Comparison of ENCODE assay signal across 12 cellular contexts in the genomic region with DNA sequence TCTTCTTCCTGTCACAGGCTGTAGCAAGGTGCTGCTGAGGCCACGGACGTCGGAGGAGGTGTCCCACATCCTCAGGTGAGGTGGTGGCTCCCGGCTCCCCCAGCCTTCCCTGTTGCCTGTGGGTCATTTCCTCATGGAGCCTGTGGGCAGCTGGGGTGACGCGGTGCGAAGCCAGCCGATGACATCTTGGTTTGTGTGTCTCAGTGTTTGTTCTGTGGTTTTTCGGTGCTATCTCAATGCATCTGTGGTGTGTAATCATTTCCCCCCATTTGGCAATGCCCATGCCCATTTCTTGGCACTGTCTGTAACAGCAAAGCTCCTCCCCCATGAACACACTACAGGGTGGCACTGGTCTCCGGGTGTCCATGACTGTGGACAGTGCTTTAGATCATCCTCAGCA. TPM values are rescaled to one million over a fixed set of nuclear protein-coding genes. Genes with fewer than 3 reads are reported as not detected.
DNase-seq lines count a peak whose midpoint lies in the region; ATAC-seq, FAIRE-seq and TF ChIP-seq lines count a peak whose summit lies in the region.
"Had no signal": no experiment of that assay in that cellular context is flagged by ENCODE, and none has a peak within 500 bp of the region (broad histone marks: within the 10 kb centered on the region; RNA-seq: fewer than 3 reads in every experiment).

No MANE protein-coding gene starts in this region.

- TF ChIP-seq POLR2A in NB4 (IDR thresholded peaks at IDR 0.05; ENCODE audit: extremely low read depth, insufficient read length), result no peak
- TF ChIP-seq POLR2A in HepG2 (IDR thresholded peaks at IDR 0.05; ENCODE audit: insufficient read depth in 1 of 2, low read depth in 2 of 2, low read length in 2 of 2), result no peak

- no peak for FAIRE-seq in HepG2 (lab: Jason Lieb, UNC)

- TF ChIP-seq CTCF in NB4 (IDR thresholded peaks at IDR 0.05; ENCODE audit: low read depth, low read length) (no peak), HepG2 (CRISPR knock-in tag; IDR thresholded peaks at IDR 0.05) (no peak)

- H3K4me1 ChIP-seq in HepG2 (ENCODE audit: insufficient read depth, low read length) (peaks cover 38% of the 10 kb centered on the region), Karpas-422 (ENCODE audit: low read length) (peaks cover 3% of the 10 kb centered on the region)

- H3K4me3 ChIP-seq in NB4 (ENCODE audit: low read depth, low read length) (no peak overlapping the region), HepG2 (replicated peaks in 1 of 3; ENCODE audit: insufficient read depth in 1 of 3, low read depth in 2 of 3, low read length in 3 of 3) (no peak overlapping the region), Karpas-422 (ENCODE audit: low read length) (no peak overlapping the region)
- H3K4me3 ChIP-seq: coronary artery, upper lobe of left lung had no signal

- no peaks in the 10 kb centered on the region for H3K9me2 ChIP-seq in Karpas-422 (replicated peaks; ENCODE audit: insufficient read depth, low read length)

- intact Hi-C loops in HepG2 (cut with micrococcal nuclease; ENCODE audit: unreplicated experiment), result no loop called here
- intact Hi-C loops in left colon (cut with DNase I, micrococcal nuclease), result no loop called here

- H3K9ac ChIP-seq in HepG2 (ENCODE audit: insufficient read depth, low read depth, low read length), result no peak overlapping the region
- no peak overlapping the region for H3K9ac ChIP-seq in Karpas-422 (ENCODE audit: low read length)

- in situ Hi-C loops in HepG2 (cut with HindIII; ENCODE audit: extremely low pct_ligation_motif_present, low pct_unique_long_range_greater_than_20kb), result no loop called here

- H3K36me3 ChIP-seq in HepG2 (replicated peaks in 1 of 2; ENCODE audit: control insufficient read depth in 1 of 2, insufficient read depth in 2 of 2, low read length in 2 of 2), result peaks cover 10 to 25% of the 10 kb centered on the region in 2 experiments; a peak in 4 of 5 replicates
- H3K36me3 ChIP-seq in Karpas-422 (ENCODE audit: insufficient read depth, low read length), result peaks cover 17% of the 10 kb centered on the region

- H2AFZ ChIP-seq in HepG2 (ENCODE audit: low read length) (no peak overlapping the region), Karpas-422 (ENCODE audit: low read length) (no peak overlapping the region)

- DNase-seq in COLO668 (lab: John Stamatoyannopoulos, UW; ENCODE audit: unreplicated experiment) (peak; percentile 31), NB4 (ENCODE audit: low read depth) (peak; percentile 67), activated T-cell treated with anti-CD3 and anti-CD28 coated beads for 48 hours (ENCODE audit: low read depth) (peak; percentile 39), HepG2 (ENCODE audit: low spot score) (no peak), left colon (no peak), NCI-H2107 treated with DMSO at 0.1 percent for 48 hours (lab: John Stamatoyannopoulos, UW; ENCODE audit: unreplicated experiment) (no peak), anterior cingulate cortex (lab: John Stamatoyannopoulos, UW) (no peak), Karpas-422 (no peak)
- DNase-seq: DMS53, hypothalamus had no signal

- H3K79me2 ChIP-seq in HepG2 (ENCODE audit: insufficient read depth, low read length) (no peaks in the 10 kb centered on the region), Karpas-422 (ENCODE audit: low read length) (peaks cover 45% of the 10 kb centered on the region)

- no peaks in the 10 kb centered on the region for H3K9me3 ChIP-seq in HepG2 (ENCODE audit: low read length)
- no peaks in the 10 kb centered on the region for H3K9me3 ChIP-seq in Karpas-422 (ENCODE audit: low read length)
- H3K9me3 ChIP-seq: upper lobe of left lung had no signal

- 90% methylated on average over 9 of the region's 10 CpGs for WGBS in HepG2 (ENCODE audit: low lambda C conversion rate)

- CTCF ChIA-PET in HepG2 (lab: Yijun Ruan, JAX; ENCODE audit: low intra/inter-chr PET ratio, low total read pairs), result no interaction called here

- no TSS peak for BruUV-seq in HepG2 (replicated peaks; lab: Mats Ljungman, UMichigan)

- TF ChIP-seq EP300 in HepG2 (IDR thresholded peaks at IDR 0.05; ENCODE audit: low read depth in 2 of 2, low read length in 2 of 2) (no peak), HepG2 (CRISPR knock-in tag; IDR thresholded peaks at IDR 0.05; ENCODE audit: borderline replicate concordance) (no peak)

- ATAC-seq in HepG2, result no peak
- ATAC-seq in left colon, result no peak

- H3K27ac ChIP-seq in HepG2 (ENCODE audit: extremely low read length, insufficient read depth, low read length) (no peak overlapping the region), Karpas-422 (ENCODE audit: low read length) (no peak overlapping the region)
- H3K27ac ChIP-seq: coronary artery, upper lobe of left lung had no signal

- POLR2A ChIA-PET in HepG2 (lab: Yijun Ruan, JAX), result interaction anchor here (1.2 to 2.2 kb wide), 4 partner anchors 23 to 39 kb away, joined by 3 to 20 read pairs (median 6); partner anchors contain the start of gene ING5

- H3K27me3 ChIP-seq in HepG2 (ENCODE audit: control insufficient read depth in 1 of 2, insufficient read depth in 2 of 2, low read length in 2 of 2), result no peaks in the 10 kb centered on the region; a peak in 1 of 5 replicates
- no peaks in the 10 kb centered on the region for H3K27me3 ChIP-seq in Karpas-422 (ENCODE audit: low read length)
- H3K27me3 ChIP-seq: upper lobe of left lung had no signal

- H3K4me2 ChIP-seq in HepG2 (ENCODE audit: low read depth, low read length) (no peak overlapping the region), Karpas-422 (ENCODE audit: low read depth, low read length, poor library complexity, severe bottlenecking) (no peak overlapping the region)

- no peaks in the 10 kb centered on the region for H4K20me1 ChIP-seq in HepG2 (ENCODE audit: insufficient read depth, low read length)
- no peaks in the 10 kb centered on the region for H4K20me1 ChIP-seq in Karpas-422 (ENCODE audit: insufficient read depth, low read depth, low read length)

- TF ChIP-seq RAD21 in HepG2 (CRISPR knock-in tag; IDR thresholded peaks at IDR 0.05), result no peak

RNA-seq across cellular contexts. Expression of gene D2HGDH, which starts 6.6 kb away (rescaled TPM):
- 10.2 and 20.3 TPM in 2 replicates for total RNA-seq in HepG2 (2016; rRNA removed; fragmentation: Illumina TruSeq; extraction: Trizol)
- total RNA-seq in HepG2 (2016; cell fraction: cytosol; rRNA removed; fragmentation: Illumina TruSeq; extraction: Trizol; ENCODE audit: low read depth), result 5.4 and 6.4 TPM in 2 replicates
- 9.1 and 22.3 TPM in 2 replicates for total RNA-seq in HepG2 (2016; cell fraction: insoluble cytoplasmic fraction; rRNA removed; fragmentation: Illumina TruSeq; extraction: Trizol)
- 6.5 and 7.3 TPM in 2 replicates for total RNA-seq in HepG2 (2016; cell fraction: membrane; rRNA removed; fragmentation: Illumina TruSeq; extraction: Trizol)
- 18.0 and 21.4 TPM in 2 replicates for total RNA-seq in HepG2 (2016; cell fraction: nucleus; rRNA removed; fragmentation: Illumina TruSeq; extraction: Trizol)
- 19.2 and 20.5 TPM in 2 replicates for polyA plus RNA-seq in HepG2 (2011; rRNA removed)
- polyA plus RNA-seq in HepG2 (2011; cell fraction: cytosol; rRNA removed), result 6.4 and 12.2 TPM in 2 replicates
- polyA plus RNA-seq in HepG2 (2011; cell fraction: nucleus; rRNA removed), result 166 and 260 TPM in 2 replicates
- 16.1 and 26.4 TPM in 2 replicates for polyA plus RNA-seq in HepG2 (2012)
- polyA plus RNA-seq in HepG2 (2016; cell fraction: cytosol; fragmentation: Illumina TruSeq; extraction: Trizol; ENCODE audit: low read depth), result 1.4 and 1.5 TPM in 2 replicates
- 7.6 and 10.2 TPM in 2 replicates for polyA plus RNA-seq in HepG2 (2016; cell fraction: insoluble cytoplasmic fraction; fragmentation: Illumina TruSeq; extraction: Trizol; ENCODE audit: low read depth)
- 3.0 and 3.4 TPM in 2 replicates for polyA plus RNA-seq in HepG2 (2016; cell fraction: membrane; fragmentation: Illumina TruSeq; extraction: Trizol; ENCODE audit: low read depth)
- polyA plus RNA-seq in HepG2 (2016; cell fraction: nucleus; fragmentation: Illumina TruSeq; extraction: Trizol; ENCODE audit: insufficient read depth, low read depth), result 52.5 and 55.5 TPM in 2 replicates
- 12.2 and 16.0 TPM in 2 replicates for polyA minus RNA-seq in HepG2 (2011; rRNA and poly(A)+ RNA removed; ENCODE audit: low replicate concordance)
- 6.7 and 8.6 TPM in 2 replicates for polyA minus RNA-seq in HepG2 (2011; cell fraction: cytosol; rRNA and poly(A)+ RNA removed)
- polyA minus RNA-seq in HepG2 (2011; cell fraction: nucleus; rRNA and poly(A)+ RNA removed), result 21.5 and 26.5 TPM in 2 replicates
- 10 to 100 TPM; 72.8 to 75.3 TPM for total RNA-seq in left colon
- 21.2 and 35.9 TPM in 2 replicates for total RNA-seq in Karpas-422 (2014; rRNA removed; shearing (Covaris generic); ENCODE audit: low replicate concordance)

RNA-seq across cellular contexts. Expression of gene GAL3ST2, which starts 35.6 kb away (rescaled TPM):
- total RNA-seq in HepG2 (2016; rRNA removed; fragmentation: Illumina TruSeq; extraction: Trizol) (0.20 and 0.72 TPM in 2 replicates), left colon (10 to 100 TPM; 50.8 to 69.8 TPM)
- 0.30 TPM in 1 of 2 replicates, not detected in the other for total RNA-seq in HepG2 (2016; cell fraction: cytosol; rRNA removed; fragmentation: Illumina TruSeq; extraction: Trizol; ENCODE audit: low read depth)
- total RNA-seq in HepG2 (2016; cell fraction: insoluble cytoplasmic fraction; rRNA removed; fragmentation: Illumina TruSeq; extraction: Trizol), result 0.32 and 0.36 TPM in 2 replicates
- total RNA-seq in HepG2 (2016; cell fraction: membrane; rRNA removed; fragmentation: Illumina TruSeq; extraction: Trizol), result 0.34 and 0.52 TPM in 2 replicates
- 0.72 and 0.75 TPM in 2 replicates for total RNA-seq in HepG2 (2016; cell fraction: nucleus; rRNA removed; fragmentation: Illumina TruSeq; extraction: Trizol)
- polyA plus RNA-seq in HepG2 (2011; rRNA removed), result 0.17 and 0.30 TPM in 2 replicates
- 0.14 and 0.27 TPM in 2 replicates for polyA plus RNA-seq in HepG2 (2011; cell fraction: cytosol; rRNA removed)
- 4.0 and 5.9 TPM in 2 replicates for polyA plus RNA-seq in HepG2 (2011; cell fraction: nucleus; rRNA removed)
- polyA plus RNA-seq in HepG2 (2012), result 0.87 and 1.1 TPM in 2 replicates
- 0.07 TPM in 1 of 2 replicates, not detected in the other for polyA plus RNA-seq in HepG2 (2016; cell fraction: cytosol; fragmentation: Illumina TruSeq; extraction: Trizol; ENCODE audit: low read depth)
- 0.29 and 0.79 TPM in 2 replicates for polyA plus RNA-seq in HepG2 (2016; cell fraction: insoluble cytoplasmic fraction; fragmentation: Illumina TruSeq; extraction: Trizol; ENCODE audit: low read depth)
- polyA plus RNA-seq in HepG2 (2016; cell fraction: membrane; fragmentation: Illumina TruSeq; extraction: Trizol; ENCODE audit: low read depth), result 0.31 and 0.40 TPM in 2 replicates
- polyA plus RNA-seq in HepG2 (2016; cell fraction: nucleus; fragmentation: Illumina TruSeq; extraction: Trizol; ENCODE audit: insufficient read depth, low read depth), result 2.5 and 3.4 TPM in 2 replicates
- 2.6 TPM in 1 of 2 replicates, not detected in the other for polyA minus RNA-seq in HepG2 (2011; rRNA and poly(A)+ RNA removed; ENCODE audit: low replicate concordance)
- polyA minus RNA-seq in HepG2 (2011; cell fraction: cytosol; rRNA and poly(A)+ RNA removed), result 1.1 and 1.4 TPM in 2 replicates
- 1.9 and 2.1 TPM in 2 replicates for polyA minus RNA-seq in HepG2 (2011; cell fraction: nucleus; rRNA and poly(A)+ RNA removed)
- total RNA-seq in Karpas-422 (2014; rRNA removed; shearing (Covaris generic); ENCODE audit: low replicate concordance), result not detected in 2 replicates

RNA-seq across cellular contexts. Expression of gene ING5, which starts 39.2 kb away (rescaled TPM):
- total RNA-seq in HepG2 (2016; rRNA removed; fragmentation: Illumina TruSeq; extraction: Trizol) (56.7 and 61.9 TPM in 2 replicates), left colon (10 to 100 TPM; 26.7 to 27.6 TPM)
- 33.4 and 40.8 TPM in 2 replicates for total RNA-seq in HepG2 (2016; cell fraction: cytosol; rRNA removed; fragmentation: Illumina TruSeq; extraction: Trizol; ENCODE audit: low read depth)
- 56.8 and 63.9 TPM in 2 replicates for total RNA-seq in HepG2 (2016; cell fraction: insoluble cytoplasmic fraction; rRNA removed; fragmentation: Illumina TruSeq; extraction: Trizol)
- total RNA-seq in HepG2 (2016; cell fraction: membrane; rRNA removed; fragmentation: Illumina TruSeq; extraction: Trizol), result 47.0 and 50.8 TPM in 2 replicates
- total RNA-seq in HepG2 (2016; cell fraction: nucleus; rRNA removed; fragmentation: Illumina TruSeq; extraction: Trizol), result 51.6 and 62.1 TPM in 2 replicates
- 71.9 and 86.9 TPM in 2 replicates for polyA plus RNA-seq in HepG2 (2011; rRNA removed)
- polyA plus RNA-seq in HepG2 (2011; cell fraction: cytosol; rRNA removed), result 79.8 and 81.8 TPM in 2 replicates
- polyA plus RNA-seq in HepG2 (2011; cell fraction: nucleus; rRNA removed), result 137 and 149 TPM in 2 replicates
- 47.2 and 55.2 TPM in 2 replicates for polyA plus RNA-seq in HepG2 (2012)
- polyA plus RNA-seq in HepG2 (2016; cell fraction: cytosol; fragmentation: Illumina TruSeq; extraction: Trizol; ENCODE audit: low read depth), result 25.6 and 28.6 TPM in 2 replicates
- polyA plus RNA-seq in HepG2 (2016; cell fraction: insoluble cytoplasmic fraction; fragmentation: Illumina TruSeq; extraction: Trizol; ENCODE audit: low read depth), result 56.0 and 56.2 TPM in 2 replicates
- polyA plus RNA-seq in HepG2 (2016; cell fraction: membrane; fragmentation: Illumina TruSeq; extraction: Trizol; ENCODE audit: low read depth), result 51.0 and 51.1 TPM in 2 replicates
- polyA plus RNA-seq in HepG2 (2016; cell fraction: nucleus; fragmentation: Illumina TruSeq; extraction: Trizol; ENCODE audit: insufficient read depth, low read depth), result 128 and 130 TPM in 2 replicates
- polyA minus RNA-seq in HepG2 (2011; rRNA and poly(A)+ RNA removed; ENCODE audit: low replicate concordance), result 31.8 and 64.1 TPM in 2 replicates
- 18.9 and 34.5 TPM in 2 replicates for polyA minus RNA-seq in HepG2 (2011; cell fraction: cytosol; rRNA and poly(A)+ RNA removed)
- polyA minus RNA-seq in HepG2 (2011; cell fraction: nucleus; rRNA and poly(A)+ RNA removed), result 55.4 and 70.4 TPM in 2 replicates
- 34.4 and 46.8 TPM in 2 replicates for total RNA-seq in Karpas-422 (2014; rRNA removed; shearing (Covaris generic); ENCODE audit: low replicate concordance)

RNA-seq across cellular contexts. Expression of gene DTYMK, which starts 54.4 kb away (rescaled TPM):
- total RNA-seq in HepG2 (2016; rRNA removed; fragmentation: Illumina TruSeq; extraction: Trizol) (124 and 134 TPM in 2 replicates), left colon (10 to 100 TPM; 13.4 to 23.7 TPM)
- total RNA-seq in HepG2 (2016; cell fraction: cytosol; rRNA removed; fragmentation: Illumina TruSeq; extraction: Trizol; ENCODE audit: low read depth), result 63.0 and 77.3 TPM in 2 replicates
- total RNA-seq in HepG2 (2016; cell fraction: insoluble cytoplasmic fraction; rRNA removed; fragmentation: Illumina TruSeq; extraction: Trizol), result 125 and 130 TPM in 2 replicates
- 99.9 and 116 TPM in 2 replicates for total RNA-seq in HepG2 (2016; cell fraction: membrane; rRNA removed; fragmentation: Illumina TruSeq; extraction: Trizol)
- total RNA-seq in HepG2 (2016; cell fraction: nucleus; rRNA removed; fragmentation: Illumina TruSeq; extraction: Trizol), result 56.0 and 67.3 TPM in 2 replicates
- polyA plus RNA-seq in HepG2 (2011; rRNA removed), result 39.5 and 57.5 TPM in 2 replicates
- 30.6 and 53.2 TPM in 2 replicates for polyA plus RNA-seq in HepG2 (2011; cell fraction: cytosol; rRNA removed)
- polyA plus RNA-seq in HepG2 (2011; cell fraction: nucleus; rRNA removed), result 36.9 and 39.6 TPM in 2 replicates
- 29.8 and 41.3 TPM in 2 replicates for polyA plus RNA-seq in HepG2 (2012)
- 57.1 and 73.3 TPM in 2 replicates for polyA plus RNA-seq in HepG2 (2016; cell fraction: cytosol; fragmentation: Illumina TruSeq; extraction: Trizol; ENCODE audit: low read depth)
- polyA plus RNA-seq in HepG2 (2016; cell fraction: insoluble cytoplasmic fraction; fragmentation: Illumina TruSeq; extraction: Trizol; ENCODE audit: low read depth), result 98.3 and 102 TPM in 2 replicates
- 74.9 and 82.8 TPM in 2 replicates for polyA plus RNA-seq in HepG2 (2016; cell fraction: membrane; fragmentation: Illumina TruSeq; extraction: Trizol; ENCODE audit: low read depth)
- polyA plus RNA-seq in HepG2 (2016; cell fraction: nucleus; fragmentation: Illumina TruSeq; extraction: Trizol; ENCODE audit: insufficient read depth, low read depth), result 101 and 105 TPM in 2 replicates
- 26.4 and 34.1 TPM in 2 replicates for polyA minus RNA-seq in HepG2 (2011; rRNA and poly(A)+ RNA removed; ENCODE audit: low replicate concordance)
- polyA minus RNA-seq in HepG2 (2011; cell fraction: cytosol; rRNA and poly(A)+ RNA removed), result 11.1 and 15.5 TPM in 2 replicates
- 13.2 and 17.9 TPM in 2 replicates for polyA minus RNA-seq in HepG2 (2011; cell fraction: nucleus; rRNA and poly(A)+ RNA removed)
- 29.1 and 32.0 TPM in 2 replicates for total RNA-seq in Karpas-422 (2014; rRNA removed; shearing (Covaris generic); ENCODE audit: low replicate concordance)

Comparison
In these comparisons a context has a peak if more than half of its experiments do, and no peak if none do; other contexts are left out.
1. DNase-seq: peak in COLO668 (single experiment), NB4 (single experiment) and activated T-cell treated with anti-CD3 and anti-CD28 coated beads for 48 hours (single experiment); none in HepG2 (single experiment), left colon (0 of 2), NCI-H2107 treated with DMSO at 0.1 percent for 48 hours (single experiment), anterior cingulate cortex (0 of 58) and Karpas-422 (single experiment).
2. RNA of gene GAL3ST2, which starts 35.6 kb away (total RNA-seq): 50.8 to 69.8 TPM in left colon; 0.20 to 0.75 TPM in HepG2 and not detected in Karpas-422; every median in the first group is over 10 times any median in the second.